8 cellular contexts compared by ENCODE assay signal in the genomic region with DNA sequence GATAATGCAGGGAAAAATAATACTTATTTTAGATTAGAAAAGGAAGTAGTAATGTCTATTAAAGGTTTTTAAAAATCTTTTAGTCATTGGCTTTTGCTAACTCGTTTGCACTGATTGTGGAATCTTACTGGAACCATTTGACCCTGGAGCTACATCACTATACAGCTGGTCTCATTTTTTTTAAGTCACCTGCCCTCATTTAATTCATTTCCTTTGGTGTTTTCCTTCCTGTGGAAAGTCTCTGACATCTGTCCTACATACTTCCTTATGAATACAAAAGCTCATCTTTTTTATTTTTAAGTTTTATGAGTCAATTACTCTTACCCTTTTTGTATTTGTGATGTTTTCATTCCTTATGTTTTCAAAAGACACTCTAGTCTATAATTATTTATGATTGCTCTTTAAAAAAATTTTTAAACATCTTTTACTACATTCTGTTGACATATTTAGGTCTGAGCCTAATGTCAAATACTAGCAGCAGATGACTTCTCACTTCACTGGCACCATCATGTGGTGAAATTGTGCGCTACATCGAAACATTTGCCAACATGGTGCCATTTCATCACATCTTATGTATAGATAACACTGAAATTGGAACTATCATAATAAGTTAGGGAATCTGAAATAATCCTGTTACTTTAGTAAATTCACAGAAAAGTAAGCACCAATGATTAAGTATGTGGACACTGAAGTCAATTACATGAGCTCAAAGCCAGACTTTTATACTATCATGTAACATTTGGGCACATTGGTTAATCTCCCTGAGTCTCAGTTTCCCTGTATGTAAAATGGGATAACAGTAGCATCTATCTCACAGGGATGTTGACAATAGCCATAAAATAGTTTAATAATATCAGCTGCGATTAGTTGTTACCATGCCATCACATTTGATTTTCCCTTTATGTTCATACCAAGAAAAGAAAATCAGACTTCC. TPM values are rescaled to one million over a fixed set of nuclear protein-coding genes. Genes with fewer than 3 reads are reported as not detected.
DNase-seq lines count a peak whose midpoint lies in the region; TF ChIP-seq lines count a peak whose summit lies in the region.

No MANE protein-coding gene starts in this region.

- TF ChIP-seq RAD21 in liver (IDR thresholded peaks at IDR 0.05) = peak; percentile 97 to 98

- CTCF ChIA-PET in HEK293T (lab: Yijun Ruan, JAX) = interaction anchor here (0.5 to 1.5 kb wide), 10 partner anchors 12 to 1914 kb away, joined by 3 to 5 read pairs (median 3); no protein-coding TSS in a partner anchor

- no peak overlapping the region for H3K9ac ChIP-seq in liver (ENCODE audit: low read depth in 1 of 2, low read length in 2 of 2)

- H3K9me3 ChIP-seq in liver (ENCODE audit: control insufficient read depth in 4 of 4, low read length in 3 of 4) = no peaks in the 10 kb centered on the region

- no peak overlapping the region for H3K27ac ChIP-seq in liver (ENCODE audit: low read depth in 1 of 2, low read length in 2 of 2)

- no peaks in the 10 kb centered on the region for H3K36me3 ChIP-seq in liver (ENCODE audit: control insufficient read depth in 4 of 4, insufficient read depth in 3 of 4, low read depth in 1 of 4, low read length in 3 of 4)

- H3K4me3 ChIP-seq in choroid plexus epithelial cell (ENCODE audit: low read depth, low read length) (no peak overlapping the region), liver (ENCODE audit: low read depth in 1 of 3, low read length in 3 of 3) (no peak overlapping the region)

- 54% methylated on average over 4 of the region's 4 CpGs for WGBS in liver

- DNase-seq in NCI-H187 (lab: John Stamatoyannopoulos, UW) (peak; percentile 18 to 24), NCI-H187 treated with DMSO at 0.1 percent for 48 hours (lab: John Stamatoyannopoulos, UW) (no peak), HEK293T (ENCODE audit: extremely low spot score) (peak; percentile 53), NCI-H1930 (lab: John Stamatoyannopoulos, UW) (peak; percentile 37 to 65), choroid plexus epithelial cell (ENCODE audit: low read depth) (peak; percentile 86)
- DNase-seq in activated CD4-positive, alpha-beta T cell treated with anti-CD3 and anti-CD28 coated beads for 24 hours (ENCODE audit: low read depth in 2 of 2) = peak; percentile 60
- peak; percentile 19 to 30 for DNase-seq in stimulated activated CD8-positive, alpha-beta memory T cell treated with anti-CD3 and anti-CD28 coated beads, Interleukin-15, amount 100 ng/mL, for 48 hours (ENCODE audit: low read depth in 2 of 2)

- H3K4me1 ChIP-seq in liver (ENCODE audit: control insufficient read depth in 4 of 4, insufficient read depth in 4 of 4, low read length in 3 of 4) = no peaks in the 10 kb centered on the region

- no peaks in the 10 kb centered on the region for H3K27me3 ChIP-seq in liver (ENCODE audit: control insufficient read depth in 4 of 4, insufficient read depth in 4 of 4, low read length in 3 of 4)

- POLR2A ChIA-PET in HEK293T (lab: Yijun Ruan, JAX) = no interaction called here

- TF ChIP-seq CTCF in choroid plexus epithelial cell (conservative IDR thresholded peaks at IDR 0.05; ENCODE audit: low read depth, low read length) = peak; percentile 86
- peak; percentile 86 for TF ChIP-seq CTCF in liver (IDR thresholded peaks at IDR 0.05; ENCODE audit: low read depth, low read length, missing input control)

TF ChIP-seq in HEK293T, 16 proteins besides CTCF, POLR2A, EP300 and RAD21:
- TF ChIP-seq PKNOX1 (IDR thresholded peaks at IDR 0.05) (no peak), CTBP1 (IDR thresholded peaks at IDR 0.05; ENCODE audit: borderline replicate concordance) (no peak), ELF4 (IDR thresholded peaks at IDR 0.05) (no peak), LEF1 (IDR thresholded peaks at IDR 0.05; ENCODE audit: borderline replicate concordance) (no peak), NFRKB (IDR thresholded peaks at IDR 0.05) (no peak), FOXK2 (IDR thresholded peaks at IDR 0.05) (no peak), FOXA1 (IDR thresholded peaks at IDR 0.05) (no peak), ZNF384 (IDR thresholded peaks at IDR 0.05) (no peak), HDGF (IDR thresholded peaks at IDR 0.05; ENCODE audit: borderline replicate concordance) (no peak), L3MBTL2 (conservative IDR thresholded peaks at IDR 0.05) (no peak), ARNT (IDR thresholded peaks at IDR 0.05) (no peak), SUZ12 (IDR thresholded peaks at IDR 0.05) (no peak), TARDBP (IDR thresholded peaks at IDR 0.05) (no peak), BHLHE40 (IDR thresholded peaks at IDR 0.05; ENCODE audit: borderline replicate concordance) (no peak), SP1 (IDR thresholded peaks at IDR 0.05) (no peak), FOXM1 (IDR thresholded peaks at IDR 0.05; ENCODE audit: borderline replicate concordance) (no peak)
TF ChIP-seq in HEK293T: peak in this region for 0.

TF ChIP-seq in liver, 16 proteins besides CTCF, POLR2A, EP300 and RAD21:
- TF ChIP-seq HNF4A (conservative IDR thresholded peaks at IDR 0.05) (no peak), GABPA (IDR thresholded peaks at IDR 0.05 in 1 of 2, conservative IDR thresholded peaks at IDR 0.05 in 1 of 2) (no peak), RXRA (IDR thresholded peaks at IDR 0.05) (no peak), HNF4G (IDR thresholded peaks at IDR 0.05) (no peak), NR2F2 (IDR thresholded peaks at IDR 0.05) (no peak), JUND (IDR thresholded peaks at IDR 0.05) (no peak), YY1 (IDR thresholded peaks at IDR 0.05) (no peak), FOXA2 (IDR thresholded peaks at IDR 0.05) (no peak), TAF1 (conservative IDR thresholded peaks at IDR 0.05) (no peak)
- TF ChIP-seq, protein P1, sequence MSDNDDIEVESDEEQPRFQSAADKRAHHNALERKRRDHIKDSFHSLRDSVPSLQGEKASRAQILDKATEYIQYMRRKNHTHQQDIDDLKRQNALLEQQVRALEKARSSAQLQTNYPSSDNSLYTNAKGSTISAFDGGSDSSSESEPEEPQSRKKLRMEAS (IDR thresholded peaks at IDR 0.05) = no peak
- TF ChIP-seq, protein P2, sequence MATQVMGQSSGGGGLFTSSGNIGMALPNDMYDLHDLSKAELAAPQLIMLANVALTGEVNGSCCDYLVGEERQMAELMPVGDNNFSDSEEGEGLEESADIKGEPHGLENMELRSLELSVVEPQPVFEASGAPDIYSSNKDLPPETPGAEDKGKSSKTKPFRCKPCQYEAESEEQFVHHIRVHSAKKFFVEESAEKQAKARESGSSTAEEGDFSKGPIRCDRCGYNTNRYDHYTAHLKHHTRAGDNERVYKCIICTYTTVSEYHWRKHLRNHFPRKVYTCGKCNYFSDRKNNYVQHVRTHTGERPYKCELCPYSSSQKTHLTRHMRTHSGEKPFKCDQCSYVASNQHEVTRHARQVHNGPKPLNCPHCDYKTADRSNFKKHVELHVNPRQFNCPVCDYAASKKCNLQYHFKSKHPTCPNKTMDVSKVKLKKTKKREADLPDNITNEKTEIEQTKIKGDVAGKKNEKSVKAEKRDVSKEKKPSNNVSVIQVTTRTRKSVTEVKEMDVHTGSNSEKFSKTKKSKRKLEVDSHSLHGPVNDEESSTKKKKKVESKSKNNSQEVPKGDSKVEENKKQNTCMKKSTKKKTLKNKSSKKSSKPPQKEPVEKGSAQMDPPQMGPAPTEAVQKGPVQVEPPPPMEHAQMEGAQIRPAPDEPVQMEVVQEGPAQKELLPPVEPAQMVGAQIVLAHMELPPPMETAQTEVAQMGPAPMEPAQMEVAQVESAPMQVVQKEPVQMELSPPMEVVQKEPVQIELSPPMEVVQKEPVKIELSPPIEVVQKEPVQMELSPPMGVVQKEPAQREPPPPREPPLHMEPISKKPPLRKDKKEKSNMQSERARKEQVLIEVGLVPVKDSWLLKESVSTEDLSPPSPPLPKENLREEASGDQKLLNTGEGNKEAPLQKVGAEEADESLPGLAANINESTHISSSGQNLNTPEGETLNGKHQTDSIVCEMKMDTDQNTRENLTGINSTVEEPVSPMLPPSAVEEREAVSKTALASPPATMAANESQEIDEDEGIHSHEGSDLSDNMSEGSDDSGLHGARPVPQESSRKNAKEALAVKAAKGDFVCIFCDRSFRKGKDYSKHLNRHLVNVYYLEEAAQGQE (IDR thresholded peaks at IDR 0.05) = no peak

RNA-seq across cellular contexts. Expression of gene MMAA, which starts 9.4 kb away (rescaled TPM):
- total RNA-seq in liver = 10 to 100 TPM in 1 of 2 donors, 1 to 10 TPM in 1; 4.8 to 17.3 TPM
- polyA plus RNA-seq in liver = 10 to 100 TPM; 13.3 to 18.9 TPM
